25 cellular contexts compared by ENCODE assay signal in genomic region chr2:8440029-8440778, GRCh38.
"Had no signal": no experiment of that assay in that cellular context is flagged by ENCODE, and none has a peak within 500 bp of the region (broad histone marks: within the 10 kb centered on the region; RNA-seq: fewer than 3 reads in every experiment).

No MANE protein-coding gene starts in this region.

- DNase-seq: activated CD4-positive, alpha-beta T cell treated with anti-CD3 and anti-CD28 coated beads, Interleukin-2, amount 10 ng/mL, durations not matched to agents 7 days and 5 days; activated CD4-positive, CD25-positive, alpha-beta regulatory T cell treated with anti-CD3 and anti-CD28 coated beads, Interleukin-2, amount 50 U/mL, for 72 hours; activated effector memory CD4-positive, alpha-beta T cell treated with anti-CD3 and anti-CD28 coated beads, Interleukin-2, amount 50 U/mL, for 16 hours; anterior cingulate cortex; effector CD4-positive, alpha-beta T cell; erythroblast; foreskin fibroblast; heart right ventricle; left lung; naive thymus-derived CD8-positive, alpha-beta T cell; ovary; psoas muscle; right cardiac atrium; stimulated activated CD4-positive, alpha-beta T cell treated with anti-CD3 and anti-CD28 coated beads, Interleukin-1b, Interleukin-23, amount 100 ng/mL, for 48 hours; T-cell; transverse colon; WERI-Rb-1 had no signal

- H3K4me3 Mint-ChIP-seq: activated CD4-positive, alpha-beta T cell treated with anti-CD3 and anti-CD28 coated beads, Interleukin-2, amount 10 ng/mL, durations not matched to agents 7 days and 5 days; activated naive CD4-positive, alpha-beta T cell treated with anti-CD3 and anti-CD28 coated beads, Interleukin-2, amount 50 U/mL, for 24 hours; brain; mesothelial cell of epicardium; naive thymus-derived CD8-positive, alpha-beta T cell; stimulated activated naive CD8-positive, alpha-beta T cell treated with anti-CD3 and anti-CD28 coated beads, Interleukin-15, amount 100 ng/mL, for 72 hours; T-cell had no signal

- ATAC-seq: left lung; naive thymus-derived CD8-positive, alpha-beta T cell; psoas muscle; stimulated activated naive CD8-positive, alpha-beta T cell treated with anti-CD3 and anti-CD28 coated beads, Interleukin-15, amount 100 ng/mL, for 72 hours; T-cell had no signal

- H3K36me3 ChIP-seq: heart right ventricle, left lung, neutrophil, ovary, transverse colon, WERI-Rb-1 had no signal

- FAIRE-seq: TTC549 had no signal

- H3K4me3 ChIP-seq: heart right ventricle, left lung, lung, ovary, psoas muscle, skin epidermis, transverse colon had no signal

- H3K27ac ChIP-seq: left lung, ovary, psoas muscle, skin epidermis, transverse colon, WERI-Rb-1 had no signal

- H3K36me3 Mint-ChIP-seq: activated naive CD4-positive, alpha-beta T cell treated with anti-CD3 and anti-CD28 coated beads, Interleukin-2, amount 50 U/mL, for 24 hours; brain; mesothelial cell of epicardium; naive thymus-derived CD8-positive, alpha-beta T cell had no signal

- H3K4me1 ChIP-seq: psoas muscle had no signal

- H3K27me3 ChIP-seq: heart right ventricle, left lung, neutrophil, ovary, transverse colon had no signal

- H3K27ac Mint-ChIP-seq: activated CD4-positive, alpha-beta T cell treated with anti-CD3 and anti-CD28 coated beads, Interleukin-2, amount 10 ng/mL, durations not matched to agents 7 days and 5 days; activated naive CD4-positive, alpha-beta T cell treated with anti-CD3 and anti-CD28 coated beads, Interleukin-2, amount 50 U/mL, for 24 hours; brain; mesothelial cell of epicardium; stimulated activated naive CD8-positive, alpha-beta T cell treated with anti-CD3 and anti-CD28 coated beads, Interleukin-15, amount 100 ng/mL, for 72 hours; T-cell had no signal

- H3K9me3 ChIP-seq: heart right ventricle, left lung, neutrophil, ovary, psoas muscle, transverse colon had no signal

- H3K9me3 Mint-ChIP-seq: activated naive CD4-positive, alpha-beta T cell treated with anti-CD3 and anti-CD28 coated beads, Interleukin-2, amount 50 U/mL, for 24 hours; mesothelial cell of epicardium; naive thymus-derived CD8-positive, alpha-beta T cell; stimulated activated naive CD8-positive, alpha-beta T cell treated with anti-CD3 and anti-CD28 coated beads, Interleukin-15, amount 100 ng/mL, for 72 hours; T-cell had no signal

- H3K27me3 Mint-ChIP-seq: brain had no signal
